19 cellular contexts compared by ENCODE assay signal in the genomic region with DNA sequence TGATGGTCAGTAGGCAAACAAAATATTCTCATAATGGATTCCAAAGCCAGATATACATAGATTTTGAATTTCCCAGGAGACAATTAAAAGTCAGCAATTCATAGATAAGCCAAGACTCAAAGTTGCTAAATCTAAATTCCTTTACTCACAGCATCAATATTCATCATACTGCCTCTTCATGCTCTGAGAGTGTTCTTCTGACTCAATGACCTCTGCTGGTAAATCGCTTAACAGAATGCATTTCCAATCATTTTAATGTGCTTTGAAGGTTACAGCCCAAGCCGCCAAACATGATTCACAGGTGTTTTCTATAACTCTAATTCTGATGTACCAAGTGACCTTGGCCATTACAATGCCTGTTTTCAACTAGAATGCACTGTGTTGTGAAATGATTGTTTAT.
"Had no signal": no experiment of that assay in that cellular context is flagged by ENCODE, and none has a peak within 500 bp of the region (broad histone marks: within the 10 kb centered on the region; RNA-seq: fewer than 3 reads in every experiment).

No MANE protein-coding gene starts in this region.

- ATAC-seq: activated CD4-positive, CD25-positive, alpha-beta regulatory T cell treated with anti-CD3 and anti-CD28 coated beads, Interleukin-2, amount 50 U/mL, for 24 hours; activated CD8-positive, alpha-beta T cell treated with anti-CD3 and anti-CD28 coated beads, Interleukin-2, amount 10 ng/mL, durations not matched to agents 7 days and 5 days; Right ventricle myocardium inferior; T-cell had no signal

- H3K4me1 ChIP-seq: breast epithelium had no signal

- H3K9me3 ChIP-seq: breast epithelium, MG63 had no signal

- DNase-seq: activated CD4-positive, alpha-beta T cell treated with anti-CD3 and anti-CD28 coated beads for 4 hours; activated CD4-positive, alpha-beta T cell treated with anti-CD3 and anti-CD28 coated beads, Interleukin-2, amount 50 U/mL, for 4 hours; activated CD8-positive, alpha-beta memory T cell treated with anti-CD3 and anti-CD28 coated beads, Interleukin-2, amount 50 U/mL, for 48 hours; activated CD8-positive, alpha-beta T cell treated with anti-CD3 and anti-CD28 coated beads, Interleukin-2, amount 10 ng/mL, durations not matched to agents 7 days and 5 days; activated effector memory CD4-positive, alpha-beta T cell treated with Interleukin-2 at 50 U/mL for 16 hours; activated naive CD4-positive, alpha-beta T cell; activated T-cell treated with anti-CD3 and anti-CD28 coated beads, Interleukin-2, amount 50 U/mL, for 1 hour; aorta; MG63; NCI-H1105; NCI-H1436; NCI-H1694 treated with DMSO at 0.1 percent for 48 hours; NCI-H2029 treated with DMSO at 0.1 percent for 48 hours; NCI-H510A treated with DMSO at 0.1 percent for 48 hours; T-cell had no signal

- H3K36me3 ChIP-seq: breast epithelium, MG63 had no signal

- H3K4me3 ChIP-seq: breast epithelium, MG63, SK-N-MC had no signal

- H3K27ac ChIP-seq: SK-N-MC had no signal

- H3K27me3 ChIP-seq: breast epithelium, MG63 had no signal
